In the genomic region with DNA sequence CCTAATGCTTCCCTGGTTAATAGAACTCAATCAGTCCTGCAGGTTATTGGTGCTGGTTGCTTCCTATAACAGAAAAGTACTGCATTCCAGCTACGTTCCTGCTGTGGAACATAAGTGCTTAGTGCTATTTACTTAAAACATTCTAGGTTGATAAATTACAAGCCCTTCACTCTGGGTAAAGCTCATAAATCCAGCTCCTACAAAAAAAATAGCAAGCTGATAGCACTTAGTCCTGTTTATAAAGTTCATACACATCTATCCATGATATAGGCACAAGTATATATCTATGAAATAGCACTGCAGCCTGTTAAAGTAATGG, we compare ENCODE assay signal across 1 cellular context.
TF ChIP-seq lines count a peak whose summit lies in the region.

No MANE protein-coding gene starts in this region.

TF ChIP-seq in HepG2, 621 proteins besides CTCF, POLR2A, EP300 and RAD21:
- TF ChIP-seq, protein P1, sequence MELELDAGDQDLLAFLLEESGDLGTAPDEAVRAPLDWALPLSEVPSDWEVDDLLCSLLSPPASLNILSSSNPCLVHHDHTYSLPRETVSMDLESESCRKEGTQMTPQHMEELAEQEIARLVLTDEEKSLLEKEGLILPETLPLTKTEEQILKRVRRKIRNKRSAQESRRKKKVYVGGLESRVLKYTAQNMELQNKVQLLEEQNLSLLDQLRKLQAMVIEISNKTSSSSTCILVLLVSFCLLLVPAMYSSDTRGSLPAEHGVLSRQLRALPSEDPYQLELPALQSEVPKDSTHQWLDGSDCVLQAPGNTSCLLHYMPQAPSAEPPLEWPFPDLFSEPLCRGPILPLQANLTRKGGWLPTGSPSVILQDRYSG (CRISPR knock-in tag; IDR thresholded peaks at IDR 0.05), result no peak
- TF ChIP-seq KDM3A (CRISPR knock-in tag; IDR thresholded peaks at IDR 0.05; ENCODE audit: low read depth), result no peak
- TF ChIP-seq POLR2G (IDR thresholded peaks at IDR 0.05; ENCODE audit: low read depth, low read length), result no peak
- TF ChIP-seq GTF2F1 (IDR thresholded peaks at IDR 0.05; ENCODE audit: low read length), result no peak
- no peak for TF ChIP-seq ZNF331 (CRISPR knock-in tag; IDR thresholded peaks at IDR 0.05)
- TF ChIP-seq KLF9 (CRISPR knock-in tag; IDR thresholded peaks at IDR 0.05; ENCODE audit: low read depth), result no peak
- no peak for TF ChIP-seq ZNF431 (CRISPR knock-in tag; IDR thresholded peaks at IDR 0.05; ENCODE audit: borderline replicate concordance, low read depth)
- no peak for TF ChIP-seq ZKSCAN8 (CRISPR knock-in tag; IDR thresholded peaks at IDR 0.05; ENCODE audit: borderline replicate concordance)
